In genomic region chr6:150198532-150198931, GRCh38 we compare ENCODE assay signal across 21 cellular contexts. TPM values are rescaled to one million over a fixed set of nuclear protein-coding genes. Genes with fewer than 3 reads are reported as not detected.
DNase-seq lines count a peak whose midpoint lies in the region; ATAC-seq and TF ChIP-seq lines count a peak whose summit lies in the region.
"Had no signal": no experiment of that assay in that cellular context is flagged by ENCODE, and none has a peak within 500 bp of the region (broad histone marks: within the 10 kb centered on the region; RNA-seq: fewer than 3 reads in every experiment).

No MANE protein-coding gene starts in this region.

- no peaks in the 10 kb centered on the region for H3K9me2 ChIP-seq in OCI-LY7 (ENCODE audit: insufficient read depth, low read length)

- no peak overlapping the region for H3K4ac ChIP-seq in mesenchymal stem cell (ENCODE audit: low read depth in 1 of 2, low read length in 2 of 2)

- H4K91ac ChIP-seq in mesenchymal stem cell (ENCODE audit: low read length): no peak overlapping the region

- H3K79me2 ChIP-seq in OCI-LY7 (ENCODE audit: insufficient read depth, low read depth, low read length): no peaks in the 10 kb centered on the region

- peaks cover 2% of the 10 kb centered on the region for H3K79me1 ChIP-seq in mesenchymal stem cell (replicated peaks; ENCODE audit: low read length, poor library complexity, severe bottlenecking)

- H3K27me3 ChIP-seq in AG04450 (ENCODE audit: control insufficient read depth, insufficient read depth, low read length) (peaks cover 6% of the 10 kb centered on the region), Caco-2 (replicated peaks; ENCODE audit: control insufficient read depth, insufficient read depth, low read length) (no peaks in the 10 kb centered on the region), mesenchymal stem cell (ENCODE audit: control insufficient read depth in 1 of 2, insufficient read depth in 1 of 2, low read length in 2 of 2) (peaks cover 0 to 6% of the 10 kb centered on the region in 2 experiments)

- no peaks in the 10 kb centered on the region; the same call in 1 of the 2 replicates for H3K9me3 ChIP-seq in AG04450 (ENCODE audit: control insufficient read depth, insufficient read depth, low read length)
- H3K9me3 ChIP-seq in Caco-2: no peaks in the 10 kb centered on the region
- no peaks in the 10 kb centered on the region for H3K9me3 ChIP-seq in mesenchymal stem cell (ENCODE audit: control insufficient read depth, low read length)
- no peaks in the 10 kb centered on the region for H3K9me3 ChIP-seq in OCI-LY7 (ENCODE audit: low read length)

- intact Hi-C loops in Caco-2 (cut with micrococcal nuclease; ENCODE audit: unreplicated experiment) (no loop called here), OCI-LY7 (cut with micrococcal nuclease; ENCODE audit: unreplicated experiment) (no loop called here)

- H3K27ac ChIP-seq in AG04450 (ENCODE audit: low read depth, low read length) (peak overlapping the region; percentile 21), mesenchymal stem cell (ENCODE audit: low read length, poor library complexity, severe bottlenecking) (no peak overlapping the region), OCI-LY7 (ENCODE audit: low read depth, low read length, poor library complexity, severe bottlenecking) (no peak overlapping the region)
- H3K27ac ChIP-seq: C4-2B, HL-60 had no signal

- CTCF ChIA-PET in AG04450 (lab: Charles Lee): no interaction called here
- CTCF ChIA-PET in Caco-2 (lab: Charles Lee): no interaction called here
- CTCF ChIA-PET in OCI-LY7 (lab: Charles Lee; ENCODE audit: unreplicated experiment): no interaction called here

- H3K4me1 ChIP-seq in Caco-2 (peaks cover 46% of the 10 kb centered on the region), mesenchymal stem cell (ENCODE audit: control insufficient read depth, insufficient read depth, low read depth, low read length) (peaks cover 12% of the 10 kb centered on the region), OCI-LY7 (ENCODE audit: insufficient read depth, low read length, poor library complexity, severe bottlenecking) (peaks cover 4% of the 10 kb centered on the region)

- no peaks in the 10 kb centered on the region for H3K9me3 Mint-ChIP-seq in Caco-2 (ENCODE audit: unreplicated experiment)
- H3K9me3 Mint-ChIP-seq: CD4-positive, alpha-beta T cell; HFFc6 had no signal

- H3K4me2 ChIP-seq in mesenchymal stem cell (ENCODE audit: low read length, poor library complexity, severe bottlenecking) (no peak overlapping the region), OCI-LY7 (ENCODE audit: low read length) (no peak overlapping the region)

- no peak overlapping the region for H3K4me3 Mint-ChIP-seq in Caco-2 (ENCODE audit: unreplicated experiment)
- H3K4me3 Mint-ChIP-seq: CD4-positive, alpha-beta T cell; HFFc6 had no signal

- no peak overlapping the region for H2BK120ac ChIP-seq in mesenchymal stem cell (ENCODE audit: low read depth, low read length)

- H3K23ac ChIP-seq in mesenchymal stem cell (ENCODE audit: low read length in 2 of 2): no peak overlapping the region

- no TSS peak for BruUV-seq in Caco-2 (replicated peaks; lab: Mats Ljungman, UMichigan)
- no TSS peak for BruUV-seq in OCI-LY7 (replicated peaks; lab: Mats Ljungman, UMichigan)

- peaks cover 10% of the 10 kb centered on the region for H3K36me3 Mint-ChIP-seq in Caco-2 (ENCODE audit: insufficient read depth, unreplicated experiment)

- no peak for ATAC-seq in GM19351 (IDR thresholded peaks at IDR 0.05; ENCODE audit: unreplicated experiment)
- ATAC-seq: HCT116, K562 had no signal

- H3K4me1 Mint-ChIP-seq in Caco-2 (ENCODE audit: low read depth, unreplicated experiment): peaks cover 34% of the 10 kb centered on the region

- no peak overlapping the region for H3K14ac ChIP-seq in mesenchymal stem cell (ENCODE audit: low read length in 2 of 2)

- no peak overlapping the region for H2AK5ac ChIP-seq in mesenchymal stem cell (ENCODE audit: low read length, severe bottlenecking)

- no peaks in the 10 kb centered on the region for H3K27me3 Mint-ChIP-seq in Caco-2 (ENCODE audit: insufficient read depth, unreplicated experiment)

- peak overlapping the region; percentile 13 for H3K27ac Mint-ChIP-seq in Caco-2 (ENCODE audit: unreplicated experiment)
- H3K27ac Mint-ChIP-seq: CD4-positive, alpha-beta T cell; HFFc6 had no signal

- H2BK5ac ChIP-seq in mesenchymal stem cell (ENCODE audit: low read depth, low read length, poor library complexity, severe bottlenecking): no peak overlapping the region

- H2BK12ac ChIP-seq in mesenchymal stem cell (ENCODE audit: low read length in 2 of 2): no peak overlapping the region

- WGBS in mesenchymal stem cell: 96% methylated on average over 7 of the region's 7 CpGs

- no peak overlapping the region for H3K9ac ChIP-seq in mesenchymal stem cell (ENCODE audit: low read length)

- DNase-seq in AG04450 (ENCODE audit: low read depth, low spot score): no peak
- DNase-seq in Caco-2: no peak
- DNase-seq in cerebellar nuclear complex (lab: John Stamatoyannopoulos, UW): peak; percentile 46 to 51
- DNase-seq in pons (ENCODE audit: low spot score): peak; percentile 12
- no peak for DNase-seq in mesenchymal stem cell
- DNase-seq in OCI-LY7 (ENCODE audit: low spot score): no peak
- DNase-seq: ACHN; AML-193; CD4-positive, alpha-beta T cell; DMS53; DND-41; EL; GOT3; H7; HFFc6; IMR-90 had no signal

- H4K20me1 ChIP-seq in OCI-LY7 (ENCODE audit: insufficient read depth, low read length): no peaks in the 10 kb centered on the region

- POLR2A ChIA-PET in AG04450 (lab: Yijun Ruan, JAX) (no interaction called here), Caco-2 (lab: Charles Lee) (no interaction called here), OCI-LY7 (lab: Charles Lee) (no interaction called here)

- H2AFZ ChIP-seq in mesenchymal stem cell (ENCODE audit: low read depth, low read length) (no peak overlapping the region), OCI-LY7 (ENCODE audit: low read length) (no peak overlapping the region)

- H2BK15ac ChIP-seq in mesenchymal stem cell (ENCODE audit: low read depth, poor library complexity, severe bottlenecking): no peak overlapping the region

- no peak overlapping the region for H4K8ac ChIP-seq in mesenchymal stem cell (ENCODE audit: low read length)

- H3K18ac ChIP-seq in mesenchymal stem cell (ENCODE audit: low read depth in 1 of 2, low read length in 2 of 2): no peak overlapping the region

- no peak for TF ChIP-seq CTCF in AG04450 (IDR thresholded peaks at IDR 0.05; ENCODE audit: low read depth, low read length)
- TF ChIP-seq CTCF in Caco-2 (IDR thresholded peaks at IDR 0.05; ENCODE audit: insufficient read depth in 1 of 2, low read depth in 1 of 2, low read length in 1 of 2, severe bottlenecking in 1 of 2, unreplicated experiment in 1 of 2): no peak
- TF ChIP-seq CTCF in OCI-LY7 (conservative IDR thresholded peaks at IDR 0.05; ENCODE audit: low read length): no peak

- H3K36me3 ChIP-seq in Caco-2 (ENCODE audit: control insufficient read depth, insufficient read depth, low read length): no peaks in the 10 kb centered on the region
- no peaks in the 10 kb centered on the region for H3K36me3 ChIP-seq in mesenchymal stem cell (ENCODE audit: control insufficient read depth in 1 of 2, insufficient read depth in 2 of 2, low read depth in 1 of 2, low read length in 2 of 2)
- no peaks in the 10 kb centered on the region for H3K36me3 ChIP-seq in OCI-LY7 (ENCODE audit: insufficient read depth, low read length)

- H3K4me3 ChIP-seq in AG04450 (ENCODE audit: low read depth, low read length) (no peak overlapping the region), Caco-2 (ENCODE audit: low read depth, low read length) (no peak overlapping the region), mesenchymal stem cell (ENCODE audit: insufficient read depth in 1 of 2, low read depth in 1 of 2, low read length in 2 of 2) (no peak overlapping the region), OCI-LY7 (ENCODE audit: low read depth, low read length, poor library complexity, severe bottlenecking) (no peak overlapping the region)
- H3K4me3 ChIP-seq: K562 had no signal

RNA-seq across cellular contexts. Expression of gene PPP1R14C, which starts 55.7 kb away (rescaled TPM):
- not detected in 2 replicates for polyA plus RNA-seq in AG04450 (2011; rRNA removed)
- polyA minus RNA-seq in AG04450 (2011; rRNA and poly(A)+ RNA removed): not detected in 2 replicates
- total RNA-seq in Caco-2 (2022): 2.4 and 2.5 TPM in 2 replicates
- polyA plus RNA-seq in mesenchymal stem cell (2013, experiment 1 of 2): not detected
- polyA plus RNA-seq in mesenchymal stem cell (2013, experiment 2 of 2): not detected
- not detected in 2 replicates for total RNA-seq in OCI-LY7 (2014; rRNA removed; shearing (Covaris generic))
- total RNA-seq in OCI-LY7 (2022): 1.3 and 1.8 TPM in 2 replicates
- total RNA-seq: CD4-positive, alpha-beta T cell; IMR-90 had no signal
- polyA plus RNA-seq: IMR-90 had no signal

Comparison
In these comparisons a context has a peak if more than half of its experiments do, and no peak if none do; other contexts are left out.
1. DNase-seq: peak in cerebellar nuclear complex (2 of 2) and pons (single experiment); none in AG04450 (single experiment), Caco-2 (0 of 2), mesenchymal stem cell (single experiment) and OCI-LY7 (single experiment).